In genomic region chr5:67182406-67182805, GRCh38 we compare ENCODE assay signal across 9 cellular contexts. TPM values are rescaled to one million over a fixed set of nuclear protein-coding genes. Genes with fewer than 3 reads are reported as not detected.
DNase-seq lines count a peak whose midpoint lies in the region; ATAC-seq and TF ChIP-seq lines count a peak whose summit lies in the region.
"Had no signal": no experiment of that assay in that cellular context is flagged by ENCODE, and none has a peak within 500 bp of the region (broad histone marks: within the 10 kb centered on the region; RNA-seq: fewer than 3 reads in every experiment).

No MANE protein-coding gene starts in this region.

- ATAC-seq in activated CD4-positive, alpha-beta T cell treated with anti-CD3 and anti-CD28 coated beads for 36 hours = peak; percentile 30
- peak; percentile 94 for ATAC-seq in upper lobe of right lung

- H3K9me3 ChIP-seq in upper lobe of right lung = peaks cover 3% of the 10 kb centered on the region

- CTCF ChIA-PET in activated CD4-positive, alpha-beta T cell treated with anti-CD3 and anti-CD28 coated beads for 36 hours (lab: Charles Lee) = interaction anchor here (0.7 kb wide), 1 partner anchor 16 kb away, joined by 4 read pairs; no protein-coding TSS in a partner anchor

- H3K27me3 ChIP-seq in upper lobe of right lung = no peaks in the 10 kb centered on the region

- peak overlapping the region; percentile 55 for H3K27ac ChIP-seq in upper lobe of right lung

- no peak for TF ChIP-seq CTCF in upper lobe of right lung (IDR thresholded peaks at IDR 0.05)

- H3K9me3 Mint-ChIP-seq in activated CD4-positive, alpha-beta T cell treated with anti-CD3 and anti-CD28 coated beads for 36 hours (ENCODE audit: low read depth) = peaks cover 3% of the 10 kb centered on the region

- H3K27me3 Mint-ChIP-seq in activated CD4-positive, alpha-beta T cell treated with anti-CD3 and anti-CD28 coated beads for 36 hours = no peaks in the 10 kb centered on the region
- H3K27me3 Mint-ChIP-seq: central memory CD8-positive, alpha-beta T cell had no signal

- POLR2A ChIA-PET in activated CD4-positive, alpha-beta T cell treated with anti-CD3 and anti-CD28 coated beads for 36 hours (lab: Charles Lee) = no interaction called here

- peaks cover 37% of the 10 kb centered on the region for H3K4me1 Mint-ChIP-seq in activated CD4-positive, alpha-beta T cell treated with anti-CD3 and anti-CD28 coated beads for 36 hours

- no peaks in the 10 kb centered on the region for H3K36me3 ChIP-seq in upper lobe of right lung

- H3K36me3 Mint-ChIP-seq in activated CD4-positive, alpha-beta T cell treated with anti-CD3 and anti-CD28 coated beads for 36 hours (ENCODE audit: low read depth) = peaks cover 4% of the 10 kb centered on the region

- no peak overlapping the region for H3K4me3 ChIP-seq in upper lobe of right lung

- peaks cover 18% of the 10 kb centered on the region for H3K4me1 ChIP-seq in upper lobe of right lung

- H3K27ac Mint-ChIP-seq in activated CD4-positive, alpha-beta T cell treated with anti-CD3 and anti-CD28 coated beads for 36 hours = no peak overlapping the region

- no peak for DNase-seq in activated CD4-positive, alpha-beta T cell treated with anti-CD3 and anti-CD28 coated beads for 36 hours
- no peak for DNase-seq in activated CD4-positive, alpha-beta T cell treated with anti-CD3 and anti-CD28 coated beads for 1 hour
- DNase-seq in dedifferentiated amniotic fluid mesenchymal stem cell (ENCODE audit: extremely low spot score) (peak; percentile 68), medulla oblongata (ENCODE audit: extremely low spot score) (peak; percentile 69), upper lobe of right lung (peak; percentile 75), GM19240 (ENCODE audit: insufficient read length, low spot score) (no peak), NCI-H1694 (lab: John Stamatoyannopoulos, UW) (no peak)
- DNase-seq in activated effector memory CD4-positive, alpha-beta T cell treated with anti-CD3 and anti-CD28 coated beads, Interleukin-2, amount 50 U/mL, for 16 hours = no peak

- H3K4me3 Mint-ChIP-seq in activated CD4-positive, alpha-beta T cell treated with anti-CD3 and anti-CD28 coated beads for 36 hours = no peak overlapping the region
- H3K4me3 Mint-ChIP-seq: central memory CD8-positive, alpha-beta T cell had no signal

- intact Hi-C loops in activated CD4-positive, alpha-beta T cell treated with anti-CD3 and anti-CD28 coated beads for 36 hours (cut with DNase I, micrococcal nuclease) = loop anchor here in 1 of 2 experiments (2.0 kb wide), 1 partner anchor 18 kb away; no protein-coding TSS in a partner anchor
- intact Hi-C loops in upper lobe of right lung (cut with DNase I) = no loop called here

RNA-seq across cellular contexts. Expression of gene CD180, which starts 14.2 kb away (rescaled TPM):
- under 1 TPM in 1 of 2 experiments, not detected in 1; 0.12 TPM for total RNA-seq in activated CD4-positive, alpha-beta T cell treated with anti-CD3 and anti-CD28 coated beads for 36 hours
- 3.0 TPM for total RNA-seq in upper lobe of right lung

Comparison
In these comparisons a context has a peak if more than half of its experiments do, and no peak if none do; other contexts are left out.
1. DNase-seq: peak in dedifferentiated amniotic fluid mesenchymal stem cell (single experiment), medulla oblongata (single experiment) and upper lobe of right lung (single experiment); none in activated CD4-positive, alpha-beta T cell treated with anti-CD3 and anti-CD28 coated beads for 36 hours (single experiment), activated CD4-positive, alpha-beta T cell treated with anti-CD3 and anti-CD28 coated beads for 1 hour (single experiment), activated effector memory CD4-positive, alpha-beta T cell treated with anti-CD3 and anti-CD28 coated beads, Interleukin-2, amount 50 U/mL, for 16 hours (single experiment), GM19240 (single experiment) and NCI-H1694 (single experiment).